In genomic region chr3:197487911-197488391, GRCh38 we compare ENCODE assay signal across 1 cellular context.
TF ChIP-seq lines count a peak whose summit lies in the region.

No MANE protein-coding gene starts in this region.

TF ChIP-seq in IMR-90, 13 proteins besides CTCF, POLR2A, EP300 and RAD21:
- TF ChIP-seq NFE2L2 (IDR thresholded peaks at IDR 0.05; ENCODE audit: low read depth, low read length) (0 out of 2 replicates have a peak, but pooled peaks have one; percentile 21), RFX5 (IDR thresholded peaks at IDR 0.05; ENCODE audit: low read depth, low read length) (no peak), MXI1 (IDR thresholded peaks at IDR 0.05; ENCODE audit: borderline replicate concordance, low read depth, low read length) (0 out of 2 replicates have a peak, but pooled peaks have one; percentile 7), MAZ (IDR thresholded peaks at IDR 0.05; ENCODE audit: borderline replicate concordance, low read depth, low read length) (peak; percentile 42; the same call in 1 of the 2 replicates), RCOR1 (IDR thresholded peaks at IDR 0.05; ENCODE audit: insufficient replicate concordance, low read length) (peak; percentile 83), ELK1 (IDR thresholded peaks at IDR 0.05; ENCODE audit: borderline replicate concordance, low read depth, low read length) (no peak), CEBPB (IDR thresholded peaks at IDR 0.05; ENCODE audit: low read depth, low read length) (peak; percentile 83), MAFK (IDR thresholded peaks at IDR 0.05; ENCODE audit: low read depth, low read length) (no peak), FOS (IDR thresholded peaks at IDR 0.05; ENCODE audit: low read depth, low read length) (peak; percentile 81), SMC3 (IDR thresholded peaks at IDR 0.05; ENCODE audit: low read depth, low read length) (no peak), CHD1 (IDR thresholded peaks at IDR 0.05; ENCODE audit: low read depth, low read length) (no peak), BHLHE40 (IDR thresholded peaks at IDR 0.05; ENCODE audit: low read depth, low read length) (peak; percentile 69)
- TF ChIP-seq, protein P1, sequence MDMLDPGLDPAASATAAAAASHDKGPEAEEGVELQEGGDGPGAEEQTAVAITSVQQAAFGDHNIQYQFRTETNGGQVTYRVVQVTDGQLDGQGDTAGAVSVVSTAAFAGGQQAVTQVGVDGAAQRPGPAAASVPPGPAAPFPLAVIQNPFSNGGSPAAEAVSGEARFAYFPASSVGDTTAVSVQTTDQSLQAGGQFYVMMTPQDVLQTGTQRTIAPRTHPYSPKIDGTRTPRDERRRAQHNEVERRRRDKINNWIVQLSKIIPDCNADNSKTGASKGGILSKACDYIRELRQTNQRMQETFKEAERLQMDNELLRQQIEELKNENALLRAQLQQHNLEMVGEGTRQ (IDR thresholded peaks at IDR 0.05; ENCODE audit: low read depth, low read length) = peak; percentile 45; the same call in 1 of the 2 replicates
